Comparison of ENCODE assay signal across 13 cellular contexts in the genomic region with DNA sequence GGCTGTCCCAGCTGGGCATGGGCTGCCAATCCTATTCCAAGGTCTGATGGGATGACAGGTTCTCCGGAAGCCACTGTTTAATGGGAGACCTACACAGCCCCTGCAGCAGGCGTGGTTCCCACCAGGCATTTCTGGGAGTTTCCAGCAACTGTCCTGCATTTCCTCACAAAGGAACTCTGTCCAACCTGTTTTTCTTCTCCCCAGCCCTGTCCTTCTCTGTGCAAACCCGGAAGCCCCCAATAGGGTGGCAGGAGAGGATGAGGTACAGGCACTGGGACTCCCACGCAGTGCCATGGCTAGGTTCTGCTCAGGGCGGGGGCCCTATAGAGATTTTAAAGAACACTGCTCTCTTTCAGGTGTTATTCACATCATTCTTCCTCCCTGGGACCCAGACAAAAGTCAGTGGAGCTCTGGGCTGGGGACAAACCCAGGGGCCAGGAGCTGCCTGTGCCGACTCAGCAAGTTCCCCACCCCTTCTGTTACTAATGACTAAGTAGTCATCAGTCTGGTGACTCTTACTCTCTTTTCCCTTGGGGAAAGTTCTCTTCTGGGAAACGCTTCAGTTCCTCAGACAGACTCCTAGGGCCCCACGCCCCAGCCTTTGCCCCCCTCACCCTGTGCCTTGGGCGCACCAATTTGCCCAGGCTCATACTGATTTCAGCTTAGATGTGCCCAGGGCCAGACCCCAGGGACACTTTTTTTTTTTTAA.
DNase-seq lines count a peak whose midpoint lies in the region; ATAC-seq and TF ChIP-seq lines count a peak whose summit lies in the region.
"Had no signal": no experiment of that assay in that cellular context is flagged by ENCODE, and none has a peak within 500 bp of the region (broad histone marks: within the 10 kb centered on the region; RNA-seq: fewer than 3 reads in every experiment).

No MANE protein-coding gene starts in this region.

- no peak overlapping the region for H2BK5ac ChIP-seq in IMR-90 (ENCODE audit: low read depth, low read length, poor library complexity, severe bottlenecking)

- WGBS in IMR-90 (ENCODE audit: extremely low coverage in 2 of 2, insufficient read length in 1 of 2), 2 experiments: no CpG with 5 or more reads among the region's 9 CpGs
- 26 to 42% methylated on average over 4 to 9 of the region's 9 CpGs for WGBS in esophagus squamous epithelium, 2 donors

- no peaks in the 10 kb centered on the region for H4K20me1 ChIP-seq in IMR-90 (ENCODE audit: insufficient read depth, low read length)

- in situ Hi-C loops in IMR-90 (cut with MboI; ENCODE audit: low sequenced_read_pairs): no loop called here

- no peak overlapping the region for H4K91ac ChIP-seq in IMR-90 (ENCODE audit: insufficient read depth, low read depth, low read length)

- H2AK9ac ChIP-seq in IMR-90 (replicated peaks; ENCODE audit: low read depth, low read length, poor library complexity): no peak overlapping the region

- no TSS peak for BruUV-seq in IMR-90 (replicated peaks; lab: Mats Ljungman, UMichigan)

- TF ChIP-seq CTCF in IMR-90 (conservative IDR thresholded peaks at IDR 0.05; ENCODE audit: low read depth, low read length) (no peak), esophagus squamous epithelium (IDR thresholded peaks at IDR 0.05) (peak in 1 of 6 experiments; percentile 34), dorsolateral prefrontal cortex (IDR thresholded peaks at IDR 0.05 in 54 of 56, conservative IDR thresholded peaks at IDR 0.05 in 2 of 56; ENCODE audit: low read depth in 1 of 56, partially characterized antibody in 56 of 56) (no peak)

- no peak overlapping the region for H3K23ac ChIP-seq in IMR-90 (ENCODE audit: low read depth, low read length)

- no peak for TF ChIP-seq RAD21 in IMR-90 (IDR thresholded peaks at IDR 0.05; ENCODE audit: low read length)

- dilution Hi-C loops in IMR-90 (cut with HindIII; ENCODE audit: low sequenced_read_pairs, unreplicated experiment): no loop called here

- no peak overlapping the region for H3K9ac ChIP-seq in IMR-90 (ENCODE audit: low read depth, low read length)

- H3K4me2 ChIP-seq in IMR-90 (ENCODE audit: low read depth, low read length): no peak overlapping the region

- CTCF ChIA-PET in IMR-90 (lab: Yijun Ruan, JAX): no interaction called here

- H2BK15ac ChIP-seq in IMR-90 (ENCODE audit: low read depth, low read length): no peak overlapping the region

- no peak overlapping the region for H3K18ac ChIP-seq in IMR-90 (ENCODE audit: low read depth, low read length)

- H2AFZ ChIP-seq in IMR-90 (replicated peaks; ENCODE audit: low read length, poor library complexity): no peak overlapping the region

- no peaks in the 10 kb centered on the region for H3K9me3 ChIP-seq in IMR-90 (ENCODE audit: control insufficient read depth, insufficient read depth, low read length)
- H3K9me3 ChIP-seq in esophagus squamous epithelium: no peaks in the 10 kb centered on the region
- H3K9me3 ChIP-seq: heart right ventricle, testis had no signal

- H3K27me3 ChIP-seq in IMR-90 (ENCODE audit: control insufficient read depth, insufficient read depth, low read length) (peaks cover 2% of the 10 kb centered on the region; the same call in 1 of the 2 replicates), esophagus squamous epithelium (no peaks in the 10 kb centered on the region), dorsolateral prefrontal cortex (no peaks in the 10 kb centered on the region)
- H3K27me3 ChIP-seq: heart right ventricle, testis had no signal

- H3K4me3 ChIP-seq in IMR-90 (ENCODE audit: insufficient read depth, low read depth, low read length) (no peak overlapping the region), esophagus squamous epithelium (no peak overlapping the region), dorsolateral prefrontal cortex (no peak overlapping the region)
- H3K4me3 ChIP-seq: heart right ventricle, testis had no signal

- no peak overlapping the region for H4K5ac ChIP-seq in IMR-90 (ENCODE audit: low read depth, low read length)

- no peak overlapping the region for H4K8ac ChIP-seq in IMR-90 (ENCODE audit: low read depth in 2 of 2, low read length in 2 of 2)

- no peaks in the 10 kb centered on the region for H3K36me3 ChIP-seq in IMR-90 (ENCODE audit: control insufficient read depth, insufficient read depth, low read length)
- H3K36me3 ChIP-seq in esophagus squamous epithelium: no peaks in the 10 kb centered on the region
- H3K36me3 ChIP-seq: heart right ventricle had no signal

- H3K79me1 ChIP-seq in IMR-90 (ENCODE audit: low read depth in 1 of 2, low read length in 2 of 2): no peaks in the 10 kb centered on the region

- H3K4me1 ChIP-seq in IMR-90 (ENCODE audit: control insufficient read depth, insufficient read depth, low read length) (peaks cover 4% of the 10 kb centered on the region; the same call in 1 of the 2 replicates), esophagus squamous epithelium (peaks cover 28 to 69% (median 35%) of the 10 kb centered on the region in 3 donors)

- no peak overlapping the region for H3K56ac ChIP-seq in IMR-90 (ENCODE audit: extremely low read depth, insufficient read depth, low read length)

- POLR2A ChIA-PET in IMR-90 (lab: Charles Lee; ENCODE audit: unreplicated experiment): no interaction called here

- no peak overlapping the region for H2BK120ac ChIP-seq in IMR-90 (ENCODE audit: low read depth, low read length)

- TF ChIP-seq POLR2A in IMR-90 (IDR thresholded peaks at IDR 0.05; ENCODE audit: low read depth, low read length) (no peak), esophagus squamous epithelium (IDR thresholded peaks at IDR 0.05) (no peak)

- no peak overlapping the region for H2AK5ac ChIP-seq in IMR-90 (ENCODE audit: low read depth, low read length)

- H3K9me1 ChIP-seq in IMR-90 (ENCODE audit: insufficient read depth, low read length): peaks cover 4% of the 10 kb centered on the region; the same call in 1 of the 2 replicates

- H2BK20ac ChIP-seq in IMR-90 (ENCODE audit: low read depth, low read length): no peak overlapping the region

- ATAC-seq in IMR-90 (ENCODE audit: low read depth): no peak; the same call in 1 of the 2 replicates
- ATAC-seq in GM21723 (IDR thresholded peaks at IDR 0.05; ENCODE audit: unreplicated experiment): no peak
- ATAC-seq: natural killer cell had no signal

- H3K27ac ChIP-seq in IMR-90 (ENCODE audit: insufficient read depth, low read length): no peak overlapping the region
- H3K27ac ChIP-seq in esophagus squamous epithelium: peak overlapping the region; percentile 59 to 84 (median 72)
- no peak overlapping the region for H3K27ac ChIP-seq in dorsolateral prefrontal cortex
- H3K27ac ChIP-seq: 22Rv1, testis had no signal

- no peak overlapping the region for H3K14ac ChIP-seq in IMR-90 (replicated peaks; ENCODE audit: low read depth, low read length)

- intact Hi-C loops in IMR-90 (cut with micrococcal nuclease) (no loop called here), esophagus squamous epithelium (cut with DNase I) (no loop called here), dorsolateral prefrontal cortex (cut with DNase I) (no loop called here)

- H3K4ac ChIP-seq in IMR-90 (ENCODE audit: low read depth, low read length): no peak overlapping the region

- DNase-seq in NCI-H2171 treated with DMSO at 0.1 percent for 48 hours (lab: John Stamatoyannopoulos, UW): peak; percentile 31
- no peak for DNase-seq in NCI-H2171 (lab: John Stamatoyannopoulos, UW)
- peak; percentile 34 for DNase-seq in IMR-90
- no peak for DNase-seq in esophagus squamous epithelium (lab: John Stamatoyannopoulos, UW)
- DNase-seq in renal cortical epithelial cell (ENCODE audit: low read depth): peak; percentile 95
- no peak for DNase-seq in LoVo (ENCODE audit: low spot score)
- no peak for DNase-seq in dorsolateral prefrontal cortex
- DNase-seq: heart right ventricle, natural killer cell, NCI-H446, testis had no signal

TF ChIP-seq in IMR-90, 13 proteins besides CTCF, POLR2A, EP300 and RAD21:
- TF ChIP-seq MAFK (IDR thresholded peaks at IDR 0.05; ENCODE audit: low read depth, low read length) (peak; percentile 88), CEBPB (IDR thresholded peaks at IDR 0.05; ENCODE audit: low read depth, low read length) (no peak)

Comparison
In these comparisons a context has a peak if more than half of its experiments do, and no peak if none do; other contexts are left out.
1. DNase-seq: peak in NCI-H2171 treated with DMSO at 0.1 percent for 48 hours (single experiment), IMR-90 (single experiment) and renal cortical epithelial cell (single experiment); none in NCI-H2171 (single experiment), esophagus squamous epithelium (single experiment), LoVo (single experiment) and dorsolateral prefrontal cortex (0 of 10).
2. H3K27ac ChIP-seq: peak in esophagus squamous epithelium (4 of 4); none in IMR-90 (single experiment) and dorsolateral prefrontal cortex (0 of 59).